ENCODE assay signal across 8 cellular contexts in the genomic region with DNA sequence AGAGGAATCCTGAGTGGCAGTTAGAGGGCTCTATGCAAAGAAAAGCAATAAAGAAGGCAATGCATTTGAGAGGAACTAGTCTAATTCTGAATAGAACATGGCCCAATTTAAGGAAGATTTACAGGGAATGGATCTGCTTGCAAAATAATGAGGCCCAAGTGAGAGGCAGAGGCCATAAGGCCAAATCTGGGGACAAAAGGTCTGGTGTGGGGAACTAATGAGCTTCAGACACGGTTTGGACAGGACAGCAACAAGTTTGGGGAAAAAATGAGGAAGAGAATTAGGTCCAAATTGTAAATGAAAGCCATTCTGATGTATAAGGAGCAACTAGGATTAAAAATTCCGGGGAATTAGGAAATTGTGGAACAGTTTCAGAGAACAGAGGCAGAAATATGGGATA.
DNase-seq lines count a peak whose midpoint lies in the region; ATAC-seq, FAIRE-seq and TF ChIP-seq lines count a peak whose summit lies in the region.

No MANE protein-coding gene starts in this region.

- H3K27me3 Mint-ChIP-seq in brain: peaks cover 13% of the 10 kb centered on the region

- H2BK15ac ChIP-seq in mesenchymal stem cell (ENCODE audit: low read depth, poor library complexity, severe bottlenecking): no peak overlapping the region

- DNase-seq in cardiac muscle cell (ENCODE audit: low read depth in 1 of 2, low spot score in 1 of 2) (no peak), Right ventricle myocardium inferior (ENCODE audit: missing footprints) (no peak), mesenchymal stem cell (no peak), upper lobe of left lung (no peak), GM12892 (ENCODE audit: insufficient read length) (no peak), cerebellar nuclear complex (lab: John Stamatoyannopoulos, UW) (no peak)

- no peak overlapping the region for H4K8ac ChIP-seq in mesenchymal stem cell (ENCODE audit: low read length)

- no peak for ATAC-seq in Right ventricle myocardium inferior
- no peak for ATAC-seq in upper lobe of left lung (ENCODE audit: low FRiP score in 2 of 2)
- no peak for ATAC-seq in HG02642 (IDR thresholded peaks at IDR 0.05; ENCODE audit: poor library complexity, unreplicated experiment)

- intact Hi-C loops in Right ventricle myocardium inferior (cut with DNase I): no loop called here

- H2AK5ac ChIP-seq in mesenchymal stem cell (ENCODE audit: low read length, severe bottlenecking): peak overlapping the region; percentile 13

- H3K4me1 ChIP-seq in cardiac muscle cell (ENCODE audit: low read depth) (peaks cover 57% of the 10 kb centered on the region), mesenchymal stem cell (ENCODE audit: control insufficient read depth, insufficient read depth, low read depth, low read length) (peaks cover 16% of the 10 kb centered on the region), upper lobe of left lung (peaks cover 58 to 70% (median 62%) of the 10 kb centered on the region in 4 donors)

- H3K27ac ChIP-seq in cardiac muscle cell (peak overlapping the region; percentile 92), mesenchymal stem cell (ENCODE audit: low read length, poor library complexity, severe bottlenecking) (peak overlapping the region; percentile 25), upper lobe of left lung (peak overlapping the region; percentile 34 to 97 (median 94))

- H3K36me3 ChIP-seq in cardiac muscle cell: peaks cover 6% of the 10 kb centered on the region
- peaks cover 0 to 6% of the 10 kb centered on the region in 2 experiments for H3K36me3 ChIP-seq in mesenchymal stem cell (ENCODE audit: control insufficient read depth in 1 of 2, insufficient read depth in 2 of 2, low read depth in 1 of 2, low read length in 2 of 2)
- no peaks in the 10 kb centered on the region for H3K36me3 ChIP-seq in upper lobe of left lung

- peak overlapping the region; percentile 96 for H3K9ac ChIP-seq in mesenchymal stem cell (ENCODE audit: low read length)

- no peaks in the 10 kb centered on the region for H3K36me3 Mint-ChIP-seq in brain

- H3K23ac ChIP-seq in mesenchymal stem cell (ENCODE audit: low read length in 2 of 2): no peak overlapping the region

- H3K27me3 ChIP-seq in cardiac muscle cell (no peaks in the 10 kb centered on the region), mesenchymal stem cell (ENCODE audit: control insufficient read depth in 1 of 2, insufficient read depth in 1 of 2, low read length in 2 of 2) (no peaks in the 10 kb centered on the region), upper lobe of left lung (no peaks in the 10 kb centered on the region)

- H4K91ac ChIP-seq in mesenchymal stem cell (ENCODE audit: low read length): no peak overlapping the region

- H3K9me3 ChIP-seq in cardiac muscle cell (ENCODE audit: low read depth) (no peaks in the 10 kb centered on the region), mesenchymal stem cell (ENCODE audit: control insufficient read depth, low read length) (no peaks in the 10 kb centered on the region), upper lobe of left lung (no peaks in the 10 kb centered on the region)

- H3K4me2 ChIP-seq in mesenchymal stem cell (ENCODE audit: low read length, poor library complexity, severe bottlenecking): peak overlapping the region; percentile 83

- TF ChIP-seq POLR2A in upper lobe of left lung (IDR thresholded peaks at IDR 0.05): no peak
- no peak for TF ChIP-seq POLR2A in GM12892 (IDR thresholded peaks at IDR 0.05; ENCODE audit: low read depth, low read length)

- H2BK120ac ChIP-seq in mesenchymal stem cell (ENCODE audit: low read depth, low read length): no peak overlapping the region

- H3K79me1 ChIP-seq in mesenchymal stem cell (replicated peaks; ENCODE audit: low read length, poor library complexity, severe bottlenecking): no peaks in the 10 kb centered on the region

- peak overlapping the region in 1 of 2 experiments; percentile 82 for H3K4ac ChIP-seq in mesenchymal stem cell (ENCODE audit: low read depth in 1 of 2, low read length in 2 of 2)

- H3K4me3 ChIP-seq in cardiac muscle cell (peak overlapping the region; percentile 83), mesenchymal stem cell (ENCODE audit: insufficient read depth in 1 of 2, low read depth in 1 of 2, low read length in 2 of 2) (peak overlapping the region in 1 of 2 experiments; percentile 86), upper lobe of left lung (peak overlapping the region in 3 of 4 donors; percentile 71 to 89 (median 83))

- peak overlapping the region; percentile 86 to 92 (median 89) for H3K4me3 Mint-ChIP-seq in brain

- no peak for TF ChIP-seq EP300 in upper lobe of left lung (IDR thresholded peaks at IDR 0.05)

- H3K9me3 Mint-ChIP-seq in brain: no peaks in the 10 kb centered on the region

- no peak overlapping the region for H3K14ac ChIP-seq in mesenchymal stem cell (ENCODE audit: low read length in 2 of 2)

- no peak overlapping the region for H2BK12ac ChIP-seq in mesenchymal stem cell (ENCODE audit: low read length in 2 of 2)

- peaks cover 66% of the 10 kb centered on the region for H3K4me1 Mint-ChIP-seq in brain

- H3K18ac ChIP-seq in mesenchymal stem cell (ENCODE audit: low read depth in 1 of 2, low read length in 2 of 2): no peak overlapping the region

- TF ChIP-seq CTCF in cardiac muscle cell (IDR thresholded peaks at IDR 0.05; ENCODE audit: low read depth, low read length) (no peak), brain (conservative IDR thresholded peaks at IDR 0.05) (no peak), upper lobe of left lung (IDR thresholded peaks at IDR 0.05) (no peak)

- H2BK5ac ChIP-seq in mesenchymal stem cell (ENCODE audit: low read depth, low read length, poor library complexity, severe bottlenecking): no peak overlapping the region

- peak overlapping the region; percentile 93 to 97 (median 96) for H3K27ac Mint-ChIP-seq in brain

- no peak for FAIRE-seq in GM12892 (lab: Jason Lieb, UNC)

- WGBS in mesenchymal stem cell: 18% methylated on average over 2 of the region's 2 CpGs
- WGBS in upper lobe of left lung, 2 donors: 17 to 19% methylated on average over 2 of the region's 2 CpGs

- H2AFZ ChIP-seq in mesenchymal stem cell (ENCODE audit: low read depth, low read length): no peak overlapping the region

Comparison
In these comparisons a context has a peak if more than half of its experiments do, and no peak if none do; other contexts are left out.
1. H3K27ac ChIP-seq: peak in every context shown above with its lines; median percentile 94 in upper lobe of left lung; 92 in cardiac muscle cell; 25 in mesenchymal stem cell.